18 cellular contexts compared by ENCODE assay signal in the genomic region with DNA sequence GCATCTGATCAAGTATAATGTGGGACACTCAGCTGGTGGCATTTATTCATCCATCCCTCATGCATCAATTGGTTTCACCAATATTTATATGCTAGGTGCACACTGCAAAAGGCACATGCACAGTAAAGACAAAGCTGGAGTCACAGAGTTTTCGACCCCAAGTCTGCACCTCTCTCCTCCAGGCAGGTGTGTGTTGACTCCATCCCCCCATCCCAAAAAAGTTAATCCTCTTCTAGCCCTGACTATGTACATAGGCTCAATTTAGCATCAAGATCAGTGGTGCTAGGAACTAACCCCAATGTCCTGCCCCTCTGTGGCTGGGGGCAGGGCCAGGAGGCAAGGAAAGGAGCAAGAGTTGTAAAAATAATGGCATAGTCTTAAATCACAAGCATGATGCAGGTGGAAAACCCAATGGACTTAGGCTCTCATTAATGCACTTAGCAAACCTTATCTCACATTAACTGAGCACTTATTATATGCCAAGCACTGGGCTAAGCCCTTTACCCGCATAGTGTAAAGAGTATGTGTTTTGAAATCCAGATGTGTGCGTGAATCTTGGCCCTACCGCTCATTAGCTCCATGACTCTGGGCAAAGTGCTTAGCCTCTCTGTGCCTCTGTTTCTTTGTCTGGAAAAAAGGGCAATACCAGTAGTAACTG.
"Had no signal": no experiment of that assay in that cellular context is flagged by ENCODE, and none has a peak within 500 bp of the region (broad histone marks: within the 10 kb centered on the region; RNA-seq: fewer than 3 reads in every experiment).

No MANE protein-coding gene starts in this region.

- H3K36me3 Mint-ChIP-seq: naive thymus-derived CD4-positive, alpha-beta T cell had no signal

- ATAC-seq: heart left ventricle; left colon; naive thymus-derived CD4-positive, alpha-beta T cell; stimulated activated naive CD8-positive, alpha-beta T cell treated with anti-CD3 and anti-CD28 coated beads, Interleukin-15, Interleukin-2, amounts not matched to agents 100 U/mL and 50 U/mL, for 24 hours had no signal

- H3K36me3 ChIP-seq: heart left ventricle, neutrophil, ovary, right atrium auricular region, tibial nerve had no signal

- H3K4me3 Mint-ChIP-seq: central memory CD8-positive, alpha-beta T cell; naive thymus-derived CD4-positive, alpha-beta T cell had no signal

- H3K27me3 ChIP-seq: ovary, right atrium auricular region had no signal

- H3K4me3 ChIP-seq: dorsolateral prefrontal cortex, heart left ventricle, ovary, right atrium auricular region, tibial nerve had no signal

- H3K9me3 Mint-ChIP-seq: central memory CD8-positive, alpha-beta T cell; naive thymus-derived CD4-positive, alpha-beta T cell; nephron progenitor cell had no signal

- DNase-seq: cortex of kidney; dorsolateral prefrontal cortex; effector CD8-positive, alpha-beta T cell; heart left ventricle; hippocampal formation; left colon; mammary epithelial cell; naive thymus-derived CD4-positive, alpha-beta T cell; nephron progenitor cell; ovary; small intestine; stimulated activated CD4-positive, alpha-beta T cell treated with anti-CD3 and anti-CD28 coated beads, Interleukin-2, amount 100 ng/mL, for 48 hours; stimulated activated naive CD8-positive, alpha-beta T cell treated with anti-CD3 and anti-CD28 coated beads, Interleukin-15, Interleukin-2, amounts not matched to agents 100 U/mL and 50 U/mL, for 24 hours had no signal

- H3K9me3 ChIP-seq: heart left ventricle, neutrophil, ovary, right atrium auricular region, tibial nerve had no signal

- H3K27ac ChIP-seq: dorsolateral prefrontal cortex, epithelial cell of prostate, heart left ventricle, neutrophil, ovary, right atrium auricular region, tibial nerve had no signal

- H3K27ac Mint-ChIP-seq: naive thymus-derived CD4-positive, alpha-beta T cell; nephron progenitor cell had no signal
